1 cellular context compared by ENCODE assay signal in genomic region chr14:22814945-22815713, GRCh38.
TF ChIP-seq lines count a peak whose summit lies in the region.

Gene SLC7A7, minus strand, starts transcription at chr14:22815435. Its CDS starts 2,037 bp downstream, at chr14:22813398.

TF ChIP-seq in HepG2, 621 proteins besides CTCF, POLR2A, EP300 and RAD21 (continued from another document and continues in another):
- TF ChIP-seq THAP7 (CRISPR knock-in tag; IDR thresholded peaks at IDR 0.05): 0 out of 2 replicates have a peak, but pooled peaks have one; percentile 71
- TF ChIP-seq KDM1A (CRISPR knock-in tag; IDR thresholded peaks at IDR 0.05): peak; percentile 71; the same call in 1 of the 2 replicates
- TF ChIP-seq ZNF512B (CRISPR knock-in tag; IDR thresholded peaks at IDR 0.05; ENCODE audit: borderline replicate concordance): 0 out of 2 replicates have a peak, but pooled peaks have one; percentile 34
- 0 out of 2 replicates have a peak, but pooled peaks have one; percentile 32 for TF ChIP-seq ZNF34 (CRISPR knock-in tag; IDR thresholded peaks at IDR 0.05; ENCODE audit: borderline replicate concordance)
- TF ChIP-seq ZNF224 (CRISPR knock-in tag; IDR thresholded peaks at IDR 0.05): no peak
- TF ChIP-seq ZNF232 (CRISPR knock-in tag; IDR thresholded peaks at IDR 0.05; ENCODE audit: borderline replicate concordance): peak; percentile 27; the same call in 1 of the 2 replicates
- 0 out of 2 replicates have a peak, but pooled peaks have one; percentile 18 for TF ChIP-seq SP5 (CRISPR knock-in tag; IDR thresholded peaks at IDR 0.05; ENCODE audit: borderline replicate concordance, low read depth)
- TF ChIP-seq ZNF33B (CRISPR knock-in tag; IDR thresholded peaks at IDR 0.05): no peak
- no peak for TF ChIP-seq IKZF1 (IDR thresholded peaks at IDR 0.05)
- TF ChIP-seq XRCC5 (optimal IDR thresholded peaks at IDR 0.05; ENCODE audit: low read length): peak; percentile 47
- peak; percentile 19; the same call in 1 of the 2 replicates for TF ChIP-seq ZNF614 (CRISPR knock-in tag; IDR thresholded peaks at IDR 0.05; ENCODE audit: borderline replicate concordance)
- 0 out of 2 replicates have a peak, but pooled peaks have one; percentile 80 for TF ChIP-seq ZMAT3 (CRISPR knock-in tag; conservative IDR thresholded peaks at IDR 0.05)
- 0 out of 2 replicates have a peak, but pooled peaks have one; percentile 27 for TF ChIP-seq SMAD3 (CRISPR knock-in tag; IDR thresholded peaks at IDR 0.05)
- TF ChIP-seq HNF4A (CRISPR knock-in tag; IDR thresholded peaks at IDR 0.05): peak; percentile 95
- TF ChIP-seq ZNF331 (CRISPR knock-in tag; IDR thresholded peaks at IDR 0.05): peak; percentile 28; the same call in 1 of the 2 replicates
- 0 out of 2 replicates have a peak, but pooled peaks have one; percentile 34 for TF ChIP-seq GATAD1 (CRISPR knock-in tag; IDR thresholded peaks at IDR 0.05)
- 0 out of 2 replicates have a peak, but pooled peaks have one; percentile 43 for TF ChIP-seq ZNF776 (CRISPR knock-in tag; IDR thresholded peaks at IDR 0.05)
- TF ChIP-seq ZKSCAN5 (CRISPR knock-in tag; IDR thresholded peaks at IDR 0.05): peak; percentile 79; the same call in 1 of the 2 replicates
- peak; percentile 83; the same call in 1 of the 2 replicates for TF ChIP-seq ZFYVE20 (CRISPR knock-in tag; IDR thresholded peaks at IDR 0.05; ENCODE audit: borderline replicate concordance, low read depth)
- 0 out of 2 replicates have a peak, but pooled peaks have one; percentile 10 for TF ChIP-seq FOXO1 (CRISPR knock-in tag; IDR thresholded peaks at IDR 0.05)
- peak; percentile 98 for TF ChIP-seq ZNF629 (CRISPR knock-in tag; conservative IDR thresholded peaks at IDR 0.05)
- TF ChIP-seq ZNF367 (CRISPR knock-in tag; IDR thresholded peaks at IDR 0.05; ENCODE audit: borderline replicate concordance): no peak
- 0 out of 2 replicates have a peak, but pooled peaks have one; percentile 61 for TF ChIP-seq ZNF350 (CRISPR knock-in tag; IDR thresholded peaks at IDR 0.05; ENCODE audit: borderline replicate concordance, low read depth)
- TF ChIP-seq ZNF318 (CRISPR knock-in tag; IDR thresholded peaks at IDR 0.05): 0 out of 2 replicates have a peak, but pooled peaks have one; percentile 81
- TF ChIP-seq HOXA9 (CRISPR knock-in tag; IDR thresholded peaks at IDR 0.05; ENCODE audit: borderline replicate concordance): 0 out of 2 replicates have a peak, but pooled peaks have one; percentile 40
- peak; percentile 36; the same call in 1 of the 2 replicates for TF ChIP-seq THAP11 (CRISPR knock-in tag; IDR thresholded peaks at IDR 0.05)
- no peak for TF ChIP-seq ZBTB3 (CRISPR knock-in tag; IDR thresholded peaks at IDR 0.05; ENCODE audit: borderline replicate concordance, low read depth)
- TF ChIP-seq FOXC1 (CRISPR knock-in tag; IDR thresholded peaks at IDR 0.05; ENCODE audit: borderline replicate concordance): 0 out of 2 replicates have a peak, but pooled peaks have one; percentile 36
- no peak for TF ChIP-seq ZNF770 (CRISPR knock-in tag; IDR thresholded peaks at IDR 0.05)
- peak; percentile 81 for TF ChIP-seq HNF4G (IDR thresholded peaks at IDR 0.05; ENCODE audit: borderline replicate concordance, low read depth, low read length)
- 0 out of 2 replicates have a peak, but pooled peaks have one; percentile 35 for TF ChIP-seq HNF4G (CRISPR knock-in tag; IDR thresholded peaks at IDR 0.05; ENCODE audit: borderline replicate concordance, low read depth)
- no peak for TF ChIP-seq PTBP1 (IDR thresholded peaks at IDR 0.05; ENCODE audit: low read depth, low read length, poor library complexity, severe bottlenecking)
- no peak for TF ChIP-seq USF2 (IDR thresholded peaks at IDR 0.05; ENCODE audit: low read depth, low read length)
- no peak for TF ChIP-seq USF2 (CRISPR knock-in tag; IDR thresholded peaks at IDR 0.05; ENCODE audit: borderline replicate concordance)
- peak; percentile 60 for TF ChIP-seq ARID5B (CRISPR knock-in tag; IDR thresholded peaks at IDR 0.05)
- TF ChIP-seq KAT8 (CRISPR knock-in tag; IDR thresholded peaks at IDR 0.05): 0 out of 2 replicates have a peak, but pooled peaks have one; percentile 27
- TF ChIP-seq FOSL2 (CRISPR knock-in tag; IDR thresholded peaks at IDR 0.05): peak; percentile 18; the same call in 1 of the 2 replicates
- TF ChIP-seq ZNF12 (CRISPR knock-in tag; IDR thresholded peaks at IDR 0.05): 0 out of 2 replicates have a peak, but pooled peaks have one; percentile 17
- TF ChIP-seq MAFG (CRISPR knock-in tag; IDR thresholded peaks at IDR 0.05): 0 out of 2 replicates have a peak, but pooled peaks have one; percentile 44
- peak; percentile 17; the same call in 1 of the 2 replicates for TF ChIP-seq GABPB1 (CRISPR knock-in tag; IDR thresholded peaks at IDR 0.05)
- TF ChIP-seq MAFF (IDR thresholded peaks at IDR 0.05; ENCODE audit: low read depth, low read length): peak; percentile 28; the same call in 1 of the 2 replicates
